ENCODE assay signal across 22 cellular contexts in the genomic region with DNA sequence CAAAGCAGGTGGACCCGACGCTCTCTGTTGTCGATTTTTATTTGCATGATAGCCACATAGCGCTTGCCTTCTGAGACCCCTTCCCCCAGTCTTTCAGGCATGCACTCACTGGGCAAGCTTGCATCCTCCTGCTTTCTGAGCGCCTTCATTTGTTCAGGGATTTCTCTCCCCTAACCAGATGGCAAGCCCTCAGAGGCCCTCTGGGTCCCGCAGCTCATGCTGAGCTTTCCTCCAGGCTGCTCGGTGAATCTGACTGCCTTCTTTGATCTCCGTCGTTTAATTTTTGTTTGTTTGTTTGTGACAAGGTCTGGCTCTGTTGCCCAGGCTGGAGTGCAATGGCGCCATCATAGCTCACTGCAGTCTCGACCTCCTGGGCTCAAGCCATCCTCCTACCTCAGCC. TPM values are rescaled to one million over a fixed set of nuclear protein-coding genes. Genes with fewer than 3 reads are reported as not detected.
A peak's percentile ranks its signal among the peaks of the same experiment; 100 is the strongest.
DNase-seq lines count a peak whose midpoint lies in the region; ATAC-seq and TF ChIP-seq lines count a peak whose summit lies in the region.
"Had no signal": no experiment of that assay in that cellular context is flagged by ENCODE, and none has a peak within 500 bp of the region (broad histone marks: within the 10 kb centered on the region; RNA-seq: fewer than 3 reads in every experiment).

No MANE protein-coding gene starts in this region.

- no peak overlapping the region for H2BK15ac ChIP-seq in mesendoderm (replicated peaks; ENCODE audit: low read depth)

- H3K56ac ChIP-seq in mesendoderm (ENCODE audit: low read length), result no peak overlapping the region

- no peaks in the 10 kb centered on the region for H3K79me1 ChIP-seq in mesendoderm (ENCODE audit: low read length)

- H4K8ac ChIP-seq in mesendoderm (ENCODE audit: low read depth, low read length), result no peak overlapping the region

- H3K36me3 ChIP-seq in mesendoderm (ENCODE audit: control insufficient read depth, insufficient read depth, low read length) (no peaks in the 10 kb centered on the region), subcutaneous abdominal adipose tissue (ENCODE audit: control insufficient read depth in 5 of 5, insufficient read depth in 5 of 5, low read length in 5 of 5) (peaks cover 10 to 28% (median 22%) of the 10 kb centered on the region in 5 donors), psoas muscle (ENCODE audit: insufficient read depth in 1 of 2, low read depth in 1 of 2) (no peaks in the 10 kb centered on the region)
- H3K36me3 ChIP-seq: BLaER1 had no signal

- intact Hi-C loops in psoas muscle (cut with DNase I), result no loop called here

- no peak overlapping the region for H2BK120ac ChIP-seq in mesendoderm (ENCODE audit: low read depth, low read length)

- H3K79me2 ChIP-seq in mesendoderm (ENCODE audit: control insufficient read depth, insufficient read depth, low read length), result no peaks in the 10 kb centered on the region

- H4K5ac ChIP-seq in mesendoderm (ENCODE audit: low read length), result no peak overlapping the region

- TF ChIP-seq CTCF in coronary artery (IDR thresholded peaks at IDR 0.05) (no peak), psoas muscle (IDR thresholded peaks at IDR 0.05) (no peak)

- H2AK5ac ChIP-seq in mesendoderm (ENCODE audit: low read length), result no peak overlapping the region

- H3K4ac ChIP-seq in mesendoderm (ENCODE audit: low read depth, low read length), result no peak overlapping the region

- H3K27ac ChIP-seq in coronary artery (no peak overlapping the region), mesendoderm (ENCODE audit: low read depth, low read length) (no peak overlapping the region), subcutaneous abdominal adipose tissue (ENCODE audit: low read depth, low read length) (peak overlapping the region; percentile 51), psoas muscle (no peak overlapping the region)
- H3K27ac ChIP-seq: 22Rv1, A549, BLaER1 had no signal

- H3K23ac ChIP-seq in mesendoderm (ENCODE audit: low read length), result no peak overlapping the region

- peak overlapping the region; percentile 3 for H3K18ac ChIP-seq in mesendoderm (ENCODE audit: low read length)

- ATAC-seq in HG03571 (IDR thresholded peaks at IDR 0.05; ENCODE audit: unreplicated experiment) (no peak), psoas muscle (no peak)
- ATAC-seq: A549, HCT116, HepG2 had no signal

- H3K9me3 ChIP-seq in subcutaneous abdominal adipose tissue (ENCODE audit: control insufficient read depth in 5 of 5, low read length in 5 of 5) (no peaks in the 10 kb centered on the region), psoas muscle (no peaks in the 10 kb centered on the region)
- H3K9me3 ChIP-seq: A549, BLaER1 had no signal

- DNase-seq in ELF-1 (ENCODE audit: low read depth, low spot score) (peak; percentile 21), coronary artery (ENCODE audit: low spot score) (peak; percentile 28), mesendoderm (no peak), psoas muscle (no peak), foreskin melanocyte (no peak)
- DNase-seq: AML-193; CD4-positive, alpha-beta memory T cell; DMS153; DMS79; GF-D8; GOT3; H7; HFFc6 had no signal

- H3K4me3 ChIP-seq in coronary artery (no peak overlapping the region), mesendoderm (ENCODE audit: low read length) (no peak overlapping the region), subcutaneous abdominal adipose tissue (ENCODE audit: low read depth in 1 of 5, low read length in 5 of 5) (no peak overlapping the region), psoas muscle (no peak overlapping the region)
- H3K4me3 ChIP-seq: A549, BLaER1 had no signal

- no peak overlapping the region for H3K9ac ChIP-seq in mesendoderm (ENCODE audit: low read length)
- H3K9ac ChIP-seq in subcutaneous abdominal adipose tissue (ENCODE audit: low read length in 5 of 5), result peak overlapping the region in 1 of 5 donors; percentile 10
- H3K9ac ChIP-seq: BLaER1 had no signal

- no CpG with 5 or more reads among the region's 11 CpGs for WGBS in mesendoderm (ENCODE audit: extremely low coverage, insufficient coverage, low lambda C conversion rate)
- WGBS in psoas muscle, 3 donors, result 89 to 94% (median 92%) methylated on average over 11 of the region's 11 CpGs

- H3K27me3 ChIP-seq in mesendoderm (ENCODE audit: insufficient read depth, low read length, poor library complexity) (no peaks in the 10 kb centered on the region), subcutaneous abdominal adipose tissue (ENCODE audit: control insufficient read depth in 5 of 5, insufficient read depth in 4 of 5, low read length in 5 of 5) (no peaks in the 10 kb centered on the region), psoas muscle (ENCODE audit: insufficient read depth in 3 of 3, low read length in 2 of 3) (no peaks in the 10 kb centered on the region)
- H3K27me3 ChIP-seq: BLaER1 had no signal

- H3K4me2 ChIP-seq in mesendoderm (ENCODE audit: low read length), result no peak overlapping the region
- H3K4me2 ChIP-seq: A549, BLaER1 had no signal

- H2BK5ac ChIP-seq in mesendoderm (ENCODE audit: low read length), result no peak overlapping the region

- H3K4me1 ChIP-seq in mesendoderm (ENCODE audit: control insufficient read depth, low read depth, low read length), result peaks cover 2% of the 10 kb centered on the region
- H3K4me1 ChIP-seq in subcutaneous abdominal adipose tissue (ENCODE audit: control insufficient read depth in 5 of 5, insufficient read depth in 5 of 5, low read length in 5 of 5), result peaks cover 11 to 56% (median 28%) of the 10 kb centered on the region in 5 donors
- H3K4me1 ChIP-seq in psoas muscle, result peaks cover 5% of the 10 kb centered on the region
- H3K4me1 ChIP-seq: A549, BLaER1 had no signal

RNA-seq across cellular contexts. Expression of gene ITIH5, which starts 58.8 kb away (rescaled TPM):
- 1.3 TPM for polyA plus RNA-seq in mesendoderm (2013, experiment 1 of 2)
- 1.2 TPM for polyA plus RNA-seq in mesendoderm (2013, experiment 2 of 2)
- total RNA-seq in psoas muscle, result 10 to 100 TPM in 2 of 4 donors, 1 to 10 TPM in 2; 2.9 to 13.0 (median 7.4) TPM
- polyA plus RNA-seq in psoas muscle, result 1 to 10 TPM; 1.3 to 2.3 (median 1.9) TPM
- total RNA-seq: CD4-positive, alpha-beta memory T cell; Daoy; HFFc6 had no signal
- polyA plus RNA-seq: CD14-positive monocyte; CD4-positive, alpha-beta memory T cell had no signal

Comparison
In these comparisons a context has a peak if more than half of its experiments do, and no peak if none do; other contexts are left out.
1. DNase-seq: peak in ELF-1 (single experiment) and coronary artery (single experiment); none in mesendoderm (single experiment), psoas muscle (0 of 2) and foreskin melanocyte (single experiment).